Comparison of ENCODE assay signal across 6 cellular contexts in genomic region chr7:100475549-100475948, GRCh38. TPM values are rescaled to one million over a fixed set of nuclear protein-coding genes. Genes with fewer than 3 reads are reported as not detected.
DNase-seq lines count a peak whose midpoint lies in the region; ATAC-seq and TF ChIP-seq lines count a peak whose summit lies in the region.

No MANE protein-coding gene starts in this region.

- TF ChIP-seq EP300 in upper lobe of left lung (IDR thresholded peaks at IDR 0.05): no peak

- H3K27ac ChIP-seq in right atrium auricular region (peak overlapping the region; percentile 93 to 97), upper lobe of left lung (peak overlapping the region; percentile 35 to 99 (median 95))

- H3K4me3 ChIP-seq in right atrium auricular region (peak overlapping the region in 1 of 2 donors; percentile 99), upper lobe of left lung (peak overlapping the region in 2 of 4 donors; percentile 91 to 98)

- TF ChIP-seq CTCF in right atrium auricular region (IDR thresholded peaks at IDR 0.05): no peak
- no peak for TF ChIP-seq CTCF in upper lobe of left lung (IDR thresholded peaks at IDR 0.05)

- TF ChIP-seq POLR2A in upper lobe of left lung (IDR thresholded peaks at IDR 0.05): no peak

- ATAC-seq in upper lobe of left lung (ENCODE audit: low FRiP score in 2 of 2) (no peak), HG03354 (IDR thresholded peaks at IDR 0.05; ENCODE audit: poor library complexity, severe bottlenecking, unreplicated experiment) (no peak)

- peak; percentile 21 for DNase-seq in activated naive CD4-positive, alpha-beta T cell treated with Interleukin-2 at 50 U/mL for 16 hours
- DNase-seq in activated naive CD4-positive, alpha-beta T cell (lab: John Stamatoyannopoulos, UW): no peak
- DNase-seq in right atrium auricular region (ENCODE audit: low spot score) (no peak), upper lobe of left lung (no peak), NCI-H187 (lab: John Stamatoyannopoulos, UW) (no peak)

- peaks cover 0 to 70% of the 10 kb centered on the region in 2 donors for H3K4me1 ChIP-seq in right atrium auricular region
- peaks cover 45 to 74% (median 59%) of the 10 kb centered on the region in 4 donors for H3K4me1 ChIP-seq in upper lobe of left lung

- 44 to 51% methylated on average over 9 of the region's 9 CpGs for WGBS in upper lobe of left lung, 2 donors

- H3K36me3 ChIP-seq in right atrium auricular region (peaks cover 13% of the 10 kb centered on the region), upper lobe of left lung (peaks cover 5 to 31% (median 16%) of the 10 kb centered on the region in 4 donors)

- H3K27me3 ChIP-seq in right atrium auricular region: no peaks in the 10 kb centered on the region
- no peaks in the 10 kb centered on the region for H3K27me3 ChIP-seq in upper lobe of left lung

- no peaks in the 10 kb centered on the region for H3K9me3 ChIP-seq in right atrium auricular region
- H3K9me3 ChIP-seq in upper lobe of left lung: no peaks in the 10 kb centered on the region

RNA-seq across cellular contexts. Expression of gene TSC22D4, which starts 3.5 kb away (rescaled TPM):
- total RNA-seq in right atrium auricular region (10 to 100 TPM; 26.2 to 34.6 TPM), upper lobe of left lung (10 to 100 TPM; 25.7 to 91.2 (median 69.0) TPM)

RNA-seq across cellular contexts. Expression of gene NYAP1, which starts 8.2 kb away (rescaled TPM):
- total RNA-seq in right atrium auricular region (1 to 10 TPM in 1 of 2 donors, under 1 TPM in 1; 0.37 to 1.5 TPM), upper lobe of left lung (1 to 10 TPM in 2 of 6 donors, under 1 TPM in 3, not detected in 1; 0.15 to 1.4 (median 0.89) TPM)

RNA-seq across cellular contexts. Expression of gene SPACDR, which starts 11.5 kb away (rescaled TPM):
- total RNA-seq in right atrium auricular region (not detected), upper lobe of left lung (1 to 10 TPM in 2 of 6 donors, under 1 TPM in 2, not detected in 2; 0.59 to 2.1 (median 1.3) TPM)

RNA-seq across cellular contexts. Expression of gene PPP1R35, which starts 39.3 kb away (rescaled TPM):
- total RNA-seq in right atrium auricular region (10 to 100 TPM; 18.7 to 20.2 TPM), upper lobe of left lung (10 to 100 TPM; 24.3 to 56.8 (median 30.0) TPM)

RNA-seq across cellular contexts. Expression of gene MEPCE, which starts 45.9 kb away (rescaled TPM):
- total RNA-seq in right atrium auricular region (10 to 100 TPM; 12.6 to 21.9 TPM), upper lobe of left lung (10 to 100 TPM; 19.3 to 45.4 (median 37.9) TPM)
